Comparison of ENCODE assay signal across 8 cellular contexts in the genomic region with DNA sequence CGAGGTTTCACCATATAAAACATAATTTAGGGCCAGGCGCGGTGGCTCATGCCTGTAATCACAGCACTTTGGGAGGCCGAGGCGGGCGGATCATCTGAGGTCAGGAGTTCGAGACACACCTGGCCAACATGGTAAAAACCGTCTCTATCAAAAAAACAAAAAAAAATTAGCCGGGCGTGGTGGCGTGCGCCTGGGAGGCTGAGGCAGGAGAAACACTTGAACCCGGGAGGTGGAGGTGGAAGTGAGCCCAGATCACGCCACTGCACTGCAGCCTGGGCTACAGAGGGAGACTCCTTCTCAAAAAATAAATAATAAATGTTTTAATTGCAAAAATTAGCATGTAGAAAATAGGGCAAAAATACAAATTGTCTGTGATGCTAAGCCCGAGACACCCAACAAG. TPM values are rescaled to one million over a fixed set of nuclear protein-coding genes. Genes with fewer than 3 reads are reported as not detected.
A peak's percentile ranks its signal among the peaks of the same experiment; 100 is the strongest.
DNase-seq lines count a peak whose midpoint lies in the region; TF ChIP-seq lines count a peak whose summit lies in the region.

No MANE protein-coding gene starts in this region.

- H3K4me1 Mint-ChIP-seq in CD8-positive, alpha-beta memory T cell: peaks cover 41 to 52% (median 52%) of the 10 kb centered on the region in 3 donors

- peak overlapping the region; percentile 84 for H3K27ac ChIP-seq in CD8-positive, alpha-beta memory T cell (ENCODE audit: low read depth, low read length)
- H3K27ac ChIP-seq in effector memory CD4-positive, alpha-beta T cell (ENCODE audit: insufficient read depth, low read length, poor library complexity, severe bottlenecking): peak overlapping the region; percentile 91
- H3K27ac ChIP-seq in neuronal stem cell (replicated peaks; ENCODE audit: low read length): no peak overlapping the region

- no peak overlapping the region for H3K9ac ChIP-seq in NT2/D1 (ENCODE audit: insufficient read length, low read depth)
- H3K9ac ChIP-seq in neuronal stem cell (ENCODE audit: low read depth, low read length, poor library complexity): no peak overlapping the region

- no peak overlapping the region for H2BK5ac ChIP-seq in neuronal stem cell (ENCODE audit: low read length)

- no peak overlapping the region for H3K4ac ChIP-seq in neuronal stem cell (ENCODE audit: low read length)

- H3K36me3 Mint-ChIP-seq in CD8-positive, alpha-beta memory T cell: peaks cover 0 to 26% (median 0%) of the 10 kb centered on the region in 3 donors

- H3K36me3 ChIP-seq in CD8-positive, alpha-beta memory T cell (ENCODE audit: insufficient read depth, low read length): no peaks in the 10 kb centered on the region
- H3K36me3 ChIP-seq in NT2/D1 (ENCODE audit: insufficient read depth, insufficient read length, low read length) (peaks cover 4% of the 10 kb centered on the region), neuronal stem cell (replicated peaks in 1 of 2; ENCODE audit: control insufficient read depth in 2 of 2, insufficient read depth in 2 of 2, low read length in 2 of 2) (peaks cover 0 to 7% of the 10 kb centered on the region in 2 donors)
- no peaks in the 10 kb centered on the region for H3K36me3 ChIP-seq in effector memory CD4-positive, alpha-beta T cell (ENCODE audit: control insufficient read depth, insufficient read depth, low read length)

- H3K27ac Mint-ChIP-seq in CD8-positive, alpha-beta memory T cell: peak overlapping the region in 7 of 8 donors; percentile 88 to 96 (median 95)

- DNase-seq in CD8-positive, alpha-beta memory T cell: no peak
- no peak for DNase-seq in NT2/D1 (ENCODE audit: low read depth, low spot score)
- DNase-seq in effector memory CD4-positive, alpha-beta T cell: no peak
- DNase-seq in neuronal stem cell (ENCODE audit: low spot score): no peak
- no peak for DNase-seq in NCI-H2227 treated with DMSO at 0.1 percent for 48 hours (lab: John Stamatoyannopoulos, UW)
- no peak for DNase-seq in GM13977 (ENCODE audit: low spot score)
- DNase-seq in activated CD4-positive, CD25-positive, alpha-beta regulatory T cell treated with anti-CD3 and anti-CD28 coated beads, Interleukin-2, amount 50 U/mL, for 72 hours: no peak
- DNase-seq in GM10248 (ENCODE audit: extremely low spot score): no peak

- H4K91ac ChIP-seq in neuronal stem cell (ENCODE audit: low read depth, low read length, poor library complexity): no peak overlapping the region

- no peak overlapping the region for H2BK120ac ChIP-seq in neuronal stem cell (ENCODE audit: low read depth, low read length)

- H3K27me3 ChIP-seq in CD8-positive, alpha-beta memory T cell (ENCODE audit: insufficient read depth, low read length, poor library complexity, severe bottlenecking): no peaks in the 10 kb centered on the region
- H3K27me3 ChIP-seq in NT2/D1 (ENCODE audit: insufficient read depth, insufficient read length): peaks cover 13% of the 10 kb centered on the region
- H3K27me3 ChIP-seq in effector memory CD4-positive, alpha-beta T cell (replicated peaks; ENCODE audit: control insufficient read depth, insufficient read depth, low read length, poor library complexity, severe bottlenecking): no peaks in the 10 kb centered on the region
- H3K27me3 ChIP-seq in neuronal stem cell (ENCODE audit: control insufficient read depth in 3 of 3, insufficient read depth in 3 of 3, low read depth in 1 of 3, low read length in 3 of 3): no peaks in the 10 kb centered on the region

- CTCF ChIA-PET in CD8-positive, alpha-beta memory T cell (lab: Charles Lee): interaction anchor here (1.1 kb wide), 1 partner anchor 135 kb away, joined by 4 read pairs; no protein-coding TSS in a partner anchor
- CTCF ChIA-PET in GM10248 (lab: Yijun Ruan, JAX): interaction anchor here (1.0 kb wide), 2 partner anchors 9 to 15 kb away, joined by 3 to 4 read pairs; no protein-coding TSS in a partner anchor

- H2AK5ac ChIP-seq in neuronal stem cell (ENCODE audit: low read depth, low read length): no peak overlapping the region

- H3K79me1 ChIP-seq in neuronal stem cell (ENCODE audit: low read depth, low read length): peaks cover 1% of the 10 kb centered on the region

- H3K4me3 ChIP-seq in CD8-positive, alpha-beta memory T cell (ENCODE audit: low read length): peak overlapping the region; percentile 84
- peak overlapping the region; percentile 76 for H3K4me3 ChIP-seq in NT2/D1 (ENCODE audit: insufficient read length, low read depth)
- peak overlapping the region; percentile 70 for H3K4me3 ChIP-seq in effector memory CD4-positive, alpha-beta T cell (ENCODE audit: insufficient read depth, low read depth, low read length, poor library complexity, severe bottlenecking)
- H3K4me3 ChIP-seq in neuronal stem cell (ENCODE audit: low read length in 2 of 2): peak overlapping the region in 1 of 2 donors; percentile 94

- H3K14ac ChIP-seq in neuronal stem cell (ENCODE audit: low read length): no peak overlapping the region

- POLR2A ChIA-PET in CD8-positive, alpha-beta memory T cell (lab: Charles Lee): interaction anchor here (0.7 kb wide), 1 partner anchor 135 kb away, joined by 3 read pairs; no protein-coding TSS in a partner anchor
- POLR2A ChIA-PET in GM10248 (lab: Yijun Ruan, JAX): no interaction called here

- no peak overlapping the region for H3K23ac ChIP-seq in neuronal stem cell (ENCODE audit: low read depth, low read length, poor library complexity)

- WGBS in neuronal stem cell (ENCODE audit: extremely low coverage in 2 of 2, insufficient read length in 2 of 2, insufficient replicate concordance in 1 of 2), 2 donors: no CpG with 5 or more reads among the region's 15 CpGs

- H3K9me3 ChIP-seq in CD8-positive, alpha-beta memory T cell (ENCODE audit: low read length): no peaks in the 10 kb centered on the region
- H3K9me3 ChIP-seq in NT2/D1 (ENCODE audit: insufficient read depth, low read length) (peaks cover 7% of the 10 kb centered on the region), neuronal stem cell (replicated peaks in 1 of 2; ENCODE audit: control insufficient read depth in 2 of 2, insufficient read depth in 1 of 2, low read depth in 1 of 2, low read length in 2 of 2) (peaks cover 3 to 10% of the 10 kb centered on the region in 2 donors)
- H3K9me3 ChIP-seq in effector memory CD4-positive, alpha-beta T cell (ENCODE audit: control insufficient read depth, low read length): no peaks in the 10 kb centered on the region

- peaks cover 0 to 4% of the 10 kb centered on the region in 2 donors for H3K27me3 Mint-ChIP-seq in CD8-positive, alpha-beta memory T cell

- no peak overlapping the region for H4K8ac ChIP-seq in neuronal stem cell (ENCODE audit: low read depth, low read length)

- H3K4me3 Mint-ChIP-seq in CD8-positive, alpha-beta memory T cell: peak overlapping the region; percentile 85 to 98 (median 97)

- H2AFZ ChIP-seq in neuronal stem cell (ENCODE audit: low read length): peak overlapping the region; percentile 98

- H3K4me1 ChIP-seq in CD8-positive, alpha-beta memory T cell (ENCODE audit: insufficient read depth, low read length): peaks cover 46% of the 10 kb centered on the region
- no peaks in the 10 kb centered on the region for H3K4me1 ChIP-seq in NT2/D1 (ENCODE audit: insufficient read depth, insufficient read length)
- peaks cover 19% of the 10 kb centered on the region for H3K4me1 ChIP-seq in effector memory CD4-positive, alpha-beta T cell (ENCODE audit: control insufficient read depth, insufficient read depth, low read length, poor library complexity, severe bottlenecking)
- peaks cover 4 to 7% of the 10 kb centered on the region in 2 donors for H3K4me1 ChIP-seq in neuronal stem cell (ENCODE audit: control insufficient read depth in 2 of 2, insufficient read depth in 1 of 2, low read depth in 1 of 2, low read length in 2 of 2)

- in situ Hi-C loops in GM13977 (cut with MboI; ENCODE audit: low pct_unique_long_range_greater_than_20kb, low sequenced_read_pairs, unreplicated experiment): no loop called here

- no peak overlapping the region for H3K4me2 ChIP-seq in neuronal stem cell (ENCODE audit: insufficient read depth, low read length, poor library complexity, severe bottlenecking)

- H3K9me3 Mint-ChIP-seq in CD8-positive, alpha-beta memory T cell: no peaks in the 10 kb centered on the region

- no peak overlapping the region for H3K18ac ChIP-seq in neuronal stem cell (ENCODE audit: low read length)

- H2BK15ac ChIP-seq in neuronal stem cell (ENCODE audit: low read length): no peak overlapping the region

- no peak overlapping the region for H2BK12ac ChIP-seq in neuronal stem cell (ENCODE audit: low read length)

- TF ChIP-seq CTCF in GM13977 (IDR thresholded peaks at IDR 0.05; ENCODE audit: extremely low read depth, insufficient read depth, missing control alignments): no peak
- no peak for TF ChIP-seq CTCF in GM10248 (IDR thresholded peaks at IDR 0.05; ENCODE audit: control extremely low read depth, extremely low read depth, low read depth, missing control alignments)

RNA-seq across cellular contexts. Expression of a gene that starts 1.0 kb away (rescaled TPM):
- 100 to 1,000 TPM; 119 to 129 TPM for total RNA-seq in CD8-positive, alpha-beta memory T cell
- polyA plus RNA-seq in CD8-positive, alpha-beta memory T cell: 34.8 TPM
- 17.9 TPM for polyA plus RNA-seq in neuronal stem cell (2013, experiment 1 of 2)
- polyA plus RNA-seq in neuronal stem cell (2013, experiment 2 of 2): 18.3 TPM

RNA-seq across cellular contexts. Expression of a gene that starts 5.7 kb away (rescaled TPM):
- 10 to 100 TPM; 52.1 to 53.5 TPM for total RNA-seq in CD8-positive, alpha-beta memory T cell
- polyA plus RNA-seq in CD8-positive, alpha-beta memory T cell: 14.0 TPM
- 24.3 TPM for polyA plus RNA-seq in neuronal stem cell (2013, experiment 1 of 2)
- polyA plus RNA-seq in neuronal stem cell (2013, experiment 2 of 2): 24.6 TPM
